In the genomic region with DNA sequence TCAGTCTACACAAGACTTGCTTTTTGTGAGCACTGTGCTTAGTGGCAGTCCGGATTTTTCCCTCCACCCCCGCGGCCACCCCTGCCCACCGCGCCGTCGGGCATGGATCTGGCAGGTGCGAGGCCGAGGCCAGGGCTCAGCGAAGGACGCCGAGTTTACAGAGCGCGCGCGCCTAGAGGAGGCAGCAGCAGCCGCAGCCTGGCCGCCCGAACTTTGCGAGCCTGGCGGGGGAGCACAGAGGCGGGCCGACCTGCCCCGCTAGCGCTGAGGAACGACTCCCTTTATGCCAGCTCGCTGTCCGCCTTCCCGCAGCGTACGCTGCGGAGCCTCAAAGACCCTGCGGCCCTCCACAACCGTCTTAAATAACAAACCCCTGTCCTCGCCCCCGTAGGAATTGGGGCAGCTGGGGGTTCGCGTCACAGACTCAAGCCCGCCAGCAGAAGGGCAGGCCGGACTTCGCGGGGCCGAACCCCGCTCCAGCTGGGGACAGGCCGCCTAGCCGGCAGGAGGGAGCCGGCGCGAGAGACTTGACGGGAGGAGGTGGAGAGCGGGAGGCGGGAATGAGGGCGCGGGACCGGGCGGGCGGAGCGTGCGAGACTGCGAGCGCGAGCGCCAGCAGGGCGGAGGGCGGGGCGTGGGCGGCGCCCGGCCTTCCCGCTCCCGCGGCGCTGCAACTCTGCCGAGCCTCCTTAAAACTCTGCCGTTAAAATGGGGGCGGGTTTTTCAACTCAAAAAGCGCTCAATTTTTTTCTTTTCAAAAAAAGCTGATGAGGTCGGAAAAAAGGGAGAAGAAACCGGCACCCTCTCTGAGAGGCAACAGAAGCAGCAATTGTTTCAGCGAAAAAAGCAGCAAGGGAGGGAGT, we compare ENCODE assay signal across 8 cellular contexts. TPM values are rescaled to one million over a fixed set of nuclear protein-coding genes. Genes with fewer than 3 reads are reported as not detected.
DNase-seq lines count a peak whose midpoint lies in the region; ATAC-seq and TF ChIP-seq lines count a peak whose summit lies in the region.

No MANE protein-coding gene starts in this region.

- no peaks in the 10 kb centered on the region for H3K36me3 ChIP-seq in CD8-positive, alpha-beta memory T cell (ENCODE audit: insufficient read depth, low read length)
- no peaks in the 10 kb centered on the region for H3K36me3 ChIP-seq in endocrine pancreas (ENCODE audit: control insufficient read depth, insufficient read depth, low read length)

- peaks cover 17% of the 10 kb centered on the region for H3K4me1 ChIP-seq in CD8-positive, alpha-beta memory T cell (ENCODE audit: insufficient read depth, low read length)
- H3K4me1 ChIP-seq in endocrine pancreas (ENCODE audit: control insufficient read depth, insufficient read depth, low read length): peaks cover 9% of the 10 kb centered on the region

- H3K4me1 Mint-ChIP-seq in CD8-positive, alpha-beta memory T cell: peaks cover 24 to 32% (median 29%) of the 10 kb centered on the region in 3 donors
- H3K4me1 Mint-ChIP-seq in mesothelial cell of epicardium: peaks cover 20% of the 10 kb centered on the region

- CTCF ChIA-PET in CD8-positive, alpha-beta memory T cell (lab: Charles Lee): interaction anchor here (0.7 to 2.6 kb wide), 9 partner anchors 8 to 194 kb away, joined by 3 to 21 read pairs (median 5); a partner anchor contains a TSS

- H3K4me3 ChIP-seq in CD8-positive, alpha-beta memory T cell (ENCODE audit: low read length): peak overlapping the region; percentile 92
- H3K4me3 ChIP-seq in endocrine pancreas (ENCODE audit: control insufficient read depth, insufficient read depth, low read length): peak overlapping the region; percentile 82

- H3K27me3 ChIP-seq in CD8-positive, alpha-beta memory T cell (ENCODE audit: insufficient read depth, low read length, poor library complexity, severe bottlenecking): no peaks in the 10 kb centered on the region
- no peaks in the 10 kb centered on the region for H3K27me3 ChIP-seq in endocrine pancreas (ENCODE audit: control insufficient read depth, insufficient read depth, low read length)

- H3K9me3 ChIP-seq in CD8-positive, alpha-beta memory T cell (ENCODE audit: low read length): no peaks in the 10 kb centered on the region
- no peaks in the 10 kb centered on the region for H3K9me3 ChIP-seq in endocrine pancreas (ENCODE audit: control insufficient read depth, low read length)

- peak overlapping the region; percentile 92 for H3K9ac ChIP-seq in endocrine pancreas (ENCODE audit: control insufficient read depth, insufficient read depth, low read length)

- H3K4me3 Mint-ChIP-seq in CD8-positive, alpha-beta memory T cell: peak overlapping the region; percentile 91 to 99 (median 98)
- H3K4me3 Mint-ChIP-seq in mesothelial cell of epicardium: peak overlapping the region; percentile 74

- H3K27ac Mint-ChIP-seq in CD8-positive, alpha-beta memory T cell: peak overlapping the region; percentile 84 to 98 (median 96)
- H3K27ac Mint-ChIP-seq in mesothelial cell of epicardium: peak overlapping the region; percentile 41

- POLR2A ChIA-PET in CD8-positive, alpha-beta memory T cell (lab: Charles Lee): interaction anchor here (0.6 to 4.6 kb wide), 4 partner anchors 8 to 545 kb away, joined by 3 to 43 read pairs (median 14); a partner anchor contains a TSS

- peak; percentile 81 to 86 (median 84) for DNase-seq in CD8-positive, alpha-beta memory T cell
- DNase-seq in HT-29 (ENCODE audit: low spot score) (peak; percentile 89), NK-92 (lab: John Stamatoyannopoulos, UW; ENCODE audit: unreplicated experiment) (peak; percentile 22), mesothelial cell of epicardium (ENCODE audit: low spot score in 2 of 2, unreplicated experiment in 2 of 2) (peak; percentile 66 to 80)
- DNase-seq in activated CD8-positive, alpha-beta memory T cell treated with anti-CD3 and anti-CD28 coated beads, Interleukin-2, amount 50 U/mL, for 1 hour (ENCODE audit: extremely low read depth): peak; percentile 55
- peak; percentile 61 to 71 for DNase-seq in stimulated activated CD8-positive, alpha-beta memory T cell treated with anti-CD3 and anti-CD28 coated beads, Interleukin-15, amount 100 ng/mL, for 4 hours (ENCODE audit: low read depth in 2 of 2)

- H3K9me3 Mint-ChIP-seq in CD8-positive, alpha-beta memory T cell: no peaks in the 10 kb centered on the region
- no peaks in the 10 kb centered on the region for H3K9me3 Mint-ChIP-seq in mesothelial cell of epicardium

- H3K36me3 Mint-ChIP-seq in CD8-positive, alpha-beta memory T cell: peaks cover 0 to 12% (median 0%) of the 10 kb centered on the region in 3 donors
- H3K36me3 Mint-ChIP-seq in mesothelial cell of epicardium: no peaks in the 10 kb centered on the region

- peak; percentile 33 for ATAC-seq in GM19468 (IDR thresholded peaks at IDR 0.05; ENCODE audit: extremely low read depth, unreplicated experiment)

- no peaks in the 10 kb centered on the region for H3K27me3 Mint-ChIP-seq in CD8-positive, alpha-beta memory T cell
- peaks cover 83% of the 10 kb centered on the region for H3K27me3 Mint-ChIP-seq in mesothelial cell of epicardium (ENCODE audit: low read depth)

- peak overlapping the region; percentile 90 for H3K27ac ChIP-seq in CD8-positive, alpha-beta memory T cell (ENCODE audit: low read depth, low read length)

- peak; percentile 25 for TF ChIP-seq CTCF in mesothelial cell of epicardium (IDR thresholded peaks at IDR 0.05; ENCODE audit: unreplicated experiment)

RNA-seq across cellular contexts. Expression of a gene that starts 1.8 kb away (rescaled TPM):
- 1 to 10 TPM; 6.5 to 6.6 TPM for total RNA-seq in CD8-positive, alpha-beta memory T cell
- polyA plus RNA-seq in CD8-positive, alpha-beta memory T cell: 9.9 TPM
- total RNA-seq in HT-29 (2014; rRNA removed; shearing (Covaris generic)): 11.1 and 14.5 TPM in 2 replicates
- total RNA-seq in mesothelial cell of epicardium: 0.63 to 0.80 TPM (median 0.67 TPM) in 3 replicates

RNA-seq across cellular contexts. Expression of a gene that starts 8.2 kb away (rescaled TPM):
- total RNA-seq in CD8-positive, alpha-beta memory T cell: 10 to 100 TPM; 78.2 to 87.1 TPM
- 66.4 TPM for polyA plus RNA-seq in CD8-positive, alpha-beta memory T cell
- 25.9 and 28.5 TPM in 2 replicates for total RNA-seq in HT-29 (2014; rRNA removed; shearing (Covaris generic))
- 43.2 to 47.6 TPM (median 44.4 TPM) in 3 replicates for total RNA-seq in mesothelial cell of epicardium

Comparison
In these comparisons a context has a peak if more than half of its experiments do, and no peak if none do; other contexts are left out.
1. Peak in every context shown above with its lines: DNase-seq, ATAC-seq, H3K4me3 ChIP-seq and H3K27ac ChIP-seq.
2. DNase-seq: peak in every context shown above with its lines; median percentile 89 in HT-29; 84 in CD8-positive, alpha-beta memory T cell; 73 in mesothelial cell of epicardium; 66 in stimulated activated CD8-positive, alpha-beta memory T cell treated with anti-CD3 and anti-CD28 coated beads, Interleukin-15, amount 100 ng/mL, for 4 hours; 55 in activated CD8-positive, alpha-beta memory T cell treated with anti-CD3 and anti-CD28 coated beads, Interleukin-2, amount 50 U/mL, for 1 hour; 22 in NK-92.